1 cellular context compared by ENCODE assay signal in the genomic region with DNA sequence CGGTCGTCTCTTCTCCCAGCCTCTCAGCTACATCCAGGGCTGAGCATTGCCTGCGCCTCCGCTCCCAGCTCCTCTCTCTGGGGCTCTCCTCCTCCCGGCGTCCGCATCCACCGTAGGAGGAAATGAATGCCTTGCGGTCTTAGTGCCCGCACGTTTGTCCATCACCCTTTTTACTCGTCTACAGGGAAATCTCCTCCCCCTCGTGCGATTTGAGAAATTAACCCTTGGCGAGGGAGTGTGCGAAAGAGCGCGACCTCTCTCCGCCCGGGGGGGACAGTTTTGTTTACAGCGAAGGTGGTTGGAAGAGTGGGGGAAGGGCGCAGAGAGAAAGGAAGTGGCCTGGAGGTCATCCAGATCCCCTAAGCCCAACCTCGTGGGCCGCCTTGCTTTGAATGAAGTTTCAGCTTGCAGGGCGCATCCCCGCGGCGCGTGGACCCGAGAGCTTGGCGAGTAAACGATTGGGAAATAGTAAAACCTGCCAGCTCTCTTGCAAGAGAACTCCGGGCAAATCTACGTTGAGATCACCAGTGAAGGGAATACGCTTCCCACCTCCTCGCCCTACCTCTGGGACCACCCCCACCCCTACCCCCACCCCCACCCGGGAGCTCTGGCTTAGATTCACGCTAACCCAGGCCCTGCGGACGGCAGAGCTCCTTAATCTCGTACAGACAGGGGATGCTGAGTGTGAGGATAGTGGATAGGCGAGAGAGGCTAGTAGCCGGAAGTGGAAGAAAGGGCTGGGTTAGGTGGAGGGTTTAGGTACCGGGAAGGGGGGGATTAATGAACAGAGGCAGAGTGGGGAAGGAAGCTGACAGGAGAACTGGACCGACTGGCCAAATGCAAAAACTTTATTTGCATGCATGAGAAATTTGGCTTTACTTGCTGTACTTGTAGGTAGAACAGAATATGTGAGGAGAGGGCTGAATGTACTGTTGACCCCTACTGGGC.
A peak's percentile ranks its signal among the peaks of the same experiment; 100 is the strongest.
TF ChIP-seq lines count a peak whose summit lies in the region.

A gene with protein sequence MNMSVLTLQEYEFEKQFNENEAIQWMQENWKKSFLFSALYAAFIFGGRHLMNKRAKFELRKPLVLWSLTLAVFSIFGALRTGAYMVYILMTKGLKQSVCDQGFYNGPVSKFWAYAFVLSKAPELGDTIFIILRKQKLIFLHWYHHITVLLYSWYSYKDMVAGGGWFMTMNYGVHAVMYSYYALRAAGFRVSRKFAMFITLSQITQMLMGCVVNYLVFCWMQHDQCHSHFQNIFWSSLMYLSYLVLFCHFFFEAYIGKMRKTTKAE (minus strand): TSS at position 144 of the 948 bp plus-strand sequence. CDS start 280 bp downstream, outside the sequence.

TF ChIP-seq in HepG2, 621 proteins besides CTCF, POLR2A, EP300 and RAD21 (continued from another document and continues in another):
- TF ChIP-seq, protein P1, sequence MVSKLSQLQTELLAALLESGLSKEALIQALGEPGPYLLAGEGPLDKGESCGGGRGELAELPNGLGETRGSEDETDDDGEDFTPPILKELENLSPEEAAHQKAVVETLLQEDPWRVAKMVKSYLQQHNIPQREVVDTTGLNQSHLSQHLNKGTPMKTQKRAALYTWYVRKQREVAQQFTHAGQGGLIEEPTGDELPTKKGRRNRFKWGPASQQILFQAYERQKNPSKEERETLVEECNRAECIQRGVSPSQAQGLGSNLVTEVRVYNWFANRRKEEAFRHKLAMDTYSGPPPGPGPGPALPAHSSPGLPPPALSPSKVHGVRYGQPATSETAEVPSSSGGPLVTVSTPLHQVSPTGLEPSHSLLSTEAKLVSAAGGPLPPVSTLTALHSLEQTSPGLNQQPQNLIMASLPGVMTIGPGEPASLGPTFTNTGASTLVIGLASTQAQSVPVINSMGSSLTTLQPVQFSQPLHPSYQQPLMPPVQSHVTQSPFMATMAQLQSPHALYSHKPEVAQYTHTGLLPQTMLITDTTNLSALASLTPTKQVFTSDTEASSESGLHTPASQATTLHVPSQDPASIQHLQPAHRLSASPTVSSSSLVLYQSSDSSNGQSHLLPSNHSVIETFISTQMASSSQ (IDR thresholded peaks at IDR 0.05; ENCODE audit: low read depth), result no peak
- TF ChIP-seq, protein P1 (CRISPR knock-in tag; IDR thresholded peaks at IDR 0.05; ENCODE audit: borderline replicate concordance), result peak; percentile 29; the same call in 1 of the 2 replicates
- TF ChIP-seq, protein P2, sequence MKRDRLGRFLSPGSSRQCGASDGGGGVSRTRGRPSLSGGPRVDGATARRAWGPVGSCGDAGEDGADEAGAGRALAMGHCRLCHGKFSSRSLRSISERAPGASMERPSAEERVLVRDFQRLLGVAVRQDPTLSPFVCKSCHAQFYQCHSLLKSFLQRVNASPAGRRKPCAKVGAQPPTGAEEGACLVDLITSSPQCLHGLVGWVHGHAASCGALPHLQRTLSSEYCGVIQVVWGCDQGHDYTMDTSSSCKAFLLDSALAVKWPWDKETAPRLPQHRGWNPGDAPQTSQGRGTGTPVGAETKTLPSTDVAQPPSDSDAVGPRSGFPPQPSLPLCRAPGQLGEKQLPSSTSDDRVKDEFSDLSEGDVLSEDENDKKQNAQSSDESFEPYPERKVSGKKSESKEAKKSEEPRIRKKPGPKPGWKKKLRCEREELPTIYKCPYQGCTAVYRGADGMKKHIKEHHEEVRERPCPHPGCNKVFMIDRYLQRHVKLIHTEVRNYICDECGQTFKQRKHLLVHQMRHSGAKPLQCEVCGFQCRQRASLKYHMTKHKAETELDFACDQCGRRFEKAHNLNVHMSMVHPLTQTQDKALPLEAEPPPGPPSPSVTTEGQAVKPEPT (CRISPR knock-in tag; IDR thresholded peaks at IDR 0.05; ENCODE audit: low read depth), result no peak
- TF ChIP-seq NR2F2 (IDR thresholded peaks at IDR 0.05; ENCODE audit: borderline replicate concordance, low read depth) (peak; percentile 78; the same call in 1 of the 2 replicates), ARNT2 (CRISPR knock-in tag; IDR thresholded peaks at IDR 0.05; ENCODE audit: low read depth) (0 out of 2 replicates have a peak, but pooled peaks have one; percentile 26), ZNF124 (CRISPR knock-in tag; IDR thresholded peaks at IDR 0.05) (no peak), NONO (IDR thresholded peaks at IDR 0.05) (no peak), NONO (CRISPR knock-in tag; conservative IDR thresholded peaks at IDR 0.05) (peak; percentile 81), ZNF7 (CRISPR knock-in tag; IDR thresholded peaks at IDR 0.05) (no peak), ZNF264 (CRISPR knock-in tag; IDR thresholded peaks at IDR 0.05) (0 out of 2 replicates have a peak, but pooled peaks have one; percentile 33), ZNF333 (CRISPR knock-in tag; IDR thresholded peaks at IDR 0.05; ENCODE audit: borderline replicate concordance) (peak; percentile 45; the same call in 1 of the 2 replicates), HES4 (CRISPR knock-in tag; IDR thresholded peaks at IDR 0.05; ENCODE audit: borderline replicate concordance) (no peak), ZNF225 (CRISPR knock-in tag; IDR thresholded peaks at IDR 0.05) (no peak), FOXM1 (CRISPR knock-in tag; IDR thresholded peaks at IDR 0.05) (no peak), RBFOX2 (IDR thresholded peaks at IDR 0.05; ENCODE audit: low read depth, low read length) (no peak), HOXD1 (CRISPR knock-in tag; IDR thresholded peaks at IDR 0.05) (peak; percentile 63; the same call in 1 of the 2 replicates), ZNF567 (CRISPR knock-in tag; IDR thresholded peaks at IDR 0.05; ENCODE audit: borderline replicate concordance) (0 out of 2 replicates have a peak, but pooled peaks have one; percentile 54), RBM22 (optimal IDR thresholded peaks at IDR 0.05; ENCODE audit: low read length) (no peak), ZNF891 (CRISPR knock-in tag; IDR thresholded peaks at IDR 0.05) (no peak), NCOA5 (CRISPR knock-in tag; IDR thresholded peaks at IDR 0.05) (no peak), HOXA9 (CRISPR knock-in tag; IDR thresholded peaks at IDR 0.05; ENCODE audit: borderline replicate concordance) (0 out of 2 replicates have a peak, but pooled peaks have one; percentile 40), ZNF138 (CRISPR knock-in tag; IDR thresholded peaks at IDR 0.05; ENCODE audit: low read depth) (no peak), SOX5 (CRISPR knock-in tag; IDR thresholded peaks at IDR 0.05; ENCODE audit: borderline replicate concordance) (peak; percentile 68; the same call in 1 of the 2 replicates), GATA4 (IDR thresholded peaks at IDR 0.05; ENCODE audit: borderline replicate concordance, low read depth) (no peak; the same call in 1 of the 2 replicates), RXRB (CRISPR knock-in tag; IDR thresholded peaks at IDR 0.05; ENCODE audit: borderline replicate concordance) (peak; percentile 93), SP140L (CRISPR knock-in tag; IDR thresholded peaks at IDR 0.05; ENCODE audit: borderline replicate concordance) (peak; percentile 39; the same call in 1 of the 2 replicates), HMG20B (CRISPR knock-in tag; conservative IDR thresholded peaks at IDR 0.05) (no peak; the same call in 1 of the 2 replicates), SRY (CRISPR knock-in tag; IDR thresholded peaks at IDR 0.05) (no peak; the same call in 1 of the 2 replicates), CCAR2 (optimal IDR thresholded peaks at IDR 0.05; ENCODE audit: low read depth, low read length) (no peak), ESRRA (CRISPR knock-in tag; IDR thresholded peaks at IDR 0.05; ENCODE audit: low read depth) (0 out of 2 replicates have a peak, but pooled peaks have one; percentile 24), ZNF780A (CRISPR knock-in tag; IDR thresholded peaks at IDR 0.05) (no peak), KDM4B (CRISPR knock-in tag; IDR thresholded peaks at IDR 0.05) (no peak), ELF3 (CRISPR knock-in tag; IDR thresholded peaks at IDR 0.05) (peak; percentile 84), ZFP62 (CRISPR knock-in tag; IDR thresholded peaks at IDR 0.05) (no peak), ZNF543 (CRISPR knock-in tag; IDR thresholded peaks at IDR 0.05) (0 out of 2 replicates have a peak, but pooled peaks have one; percentile 56), ZNF670 (CRISPR knock-in tag; IDR thresholded peaks at IDR 0.05; ENCODE audit: borderline replicate concordance) (no peak), PHF20 (CRISPR knock-in tag; IDR thresholded peaks at IDR 0.05) (peak; percentile 60), NR1H2 (CRISPR knock-in tag; IDR thresholded peaks at IDR 0.05; ENCODE audit: borderline replicate concordance, low read depth) (no peak)
- TF ChIP-seq, protein P3, sequence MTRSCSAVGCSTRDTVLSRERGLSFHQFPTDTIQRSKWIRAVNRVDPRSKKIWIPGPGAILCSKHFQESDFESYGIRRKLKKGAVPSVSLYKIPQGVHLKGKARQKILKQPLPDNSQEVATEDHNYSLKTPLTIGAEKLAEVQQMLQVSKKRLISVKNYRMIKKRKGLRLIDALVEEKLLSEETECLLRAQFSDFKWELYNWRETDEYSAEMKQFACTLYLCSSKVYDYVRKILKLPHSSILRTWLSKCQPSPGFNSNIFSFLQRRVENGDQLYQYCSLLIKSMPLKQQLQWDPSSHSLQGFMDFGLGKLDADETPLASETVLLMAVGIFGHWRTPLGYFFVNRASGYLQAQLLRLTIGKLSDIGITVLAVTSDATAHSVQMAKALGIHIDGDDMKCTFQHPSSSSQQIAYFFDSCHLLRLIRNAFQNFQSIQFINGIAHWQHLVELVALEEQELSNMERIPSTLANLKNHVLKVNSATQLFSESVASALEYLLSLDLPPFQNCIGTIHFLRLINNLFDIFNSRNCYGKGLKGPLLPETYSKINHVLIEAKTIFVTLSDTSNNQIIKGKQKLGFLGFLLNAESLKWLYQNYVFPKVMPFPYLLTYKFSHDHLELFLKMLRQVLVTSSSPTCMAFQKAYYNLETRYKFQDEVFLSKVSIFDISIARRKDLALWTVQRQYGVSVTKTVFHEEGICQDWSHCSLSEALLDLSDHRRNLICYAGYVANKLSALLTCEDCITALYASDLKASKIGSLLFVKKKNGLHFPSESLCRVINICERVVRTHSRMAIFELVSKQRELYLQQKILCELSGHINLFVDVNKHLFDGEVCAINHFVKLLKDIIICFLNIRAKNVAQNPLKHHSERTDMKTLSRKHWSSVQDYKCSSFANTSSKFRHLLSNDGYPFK (CRISPR knock-in tag; IDR thresholded peaks at IDR 0.05; ENCODE audit: borderline replicate concordance), result no peak
- TF ChIP-seq, protein P4, sequence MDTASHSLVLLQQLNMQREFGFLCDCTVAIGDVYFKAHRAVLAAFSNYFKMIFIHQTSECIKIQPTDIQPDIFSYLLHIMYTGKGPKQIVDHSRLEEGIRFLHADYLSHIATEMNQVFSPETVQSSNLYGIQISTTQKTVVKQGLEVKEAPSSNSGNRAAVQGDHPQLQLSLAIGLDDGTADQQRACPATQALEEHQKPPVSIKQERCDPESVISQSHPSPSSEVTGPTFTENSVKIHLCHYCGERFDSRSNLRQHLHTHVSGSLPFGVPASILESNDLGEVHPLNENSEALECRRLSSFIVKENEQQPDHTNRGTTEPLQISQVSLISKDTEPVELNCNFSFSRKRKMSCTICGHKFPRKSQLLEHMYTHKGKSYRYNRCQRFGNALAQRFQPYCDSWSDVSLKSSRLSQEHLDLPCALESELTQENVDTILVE (CRISPR knock-in tag; IDR thresholded peaks at IDR 0.05), result no peak
- TF ChIP-seq, protein P5, sequence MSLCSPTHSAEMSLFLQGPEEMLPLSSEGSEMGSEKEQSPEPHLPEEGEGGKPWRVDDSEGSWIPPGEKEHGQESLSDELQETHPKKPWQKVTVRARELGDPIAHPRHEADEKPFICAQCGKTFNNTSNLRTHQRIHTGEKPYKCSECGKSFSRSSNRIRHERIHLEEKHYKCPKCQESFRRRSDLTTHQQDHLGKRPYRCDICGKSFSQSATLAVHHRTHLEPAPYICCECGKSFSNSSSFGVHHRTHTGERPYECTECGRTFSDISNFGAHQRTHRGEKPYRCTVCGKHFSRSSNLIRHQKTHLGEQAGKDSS (CRISPR knock-in tag; IDR thresholded peaks at IDR 0.05; ENCODE audit: borderline replicate concordance, low read depth), result peak; percentile 44; the same call in 1 of the 2 replicates
- TF ChIP-seq, protein P6, sequence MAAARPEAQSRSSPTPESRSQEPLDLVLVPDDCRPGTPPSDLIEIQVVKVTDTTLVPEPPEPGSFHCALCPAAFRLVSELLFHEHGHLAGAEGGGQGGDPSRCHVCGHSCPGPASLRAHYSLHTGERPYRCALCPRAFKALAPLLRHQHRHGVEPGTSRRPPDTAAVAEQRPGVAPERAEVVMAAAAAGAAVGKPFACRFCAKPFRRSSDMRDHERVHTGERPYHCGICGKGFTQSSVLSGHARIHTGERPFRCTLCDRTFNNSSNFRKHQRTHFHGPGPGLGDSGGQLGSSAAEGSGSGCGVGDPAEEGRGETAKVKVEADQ (CRISPR knock-in tag; IDR thresholded peaks at IDR 0.05; ENCODE audit: borderline replicate concordance), result no peak
- TF ChIP-seq, protein P7, sequence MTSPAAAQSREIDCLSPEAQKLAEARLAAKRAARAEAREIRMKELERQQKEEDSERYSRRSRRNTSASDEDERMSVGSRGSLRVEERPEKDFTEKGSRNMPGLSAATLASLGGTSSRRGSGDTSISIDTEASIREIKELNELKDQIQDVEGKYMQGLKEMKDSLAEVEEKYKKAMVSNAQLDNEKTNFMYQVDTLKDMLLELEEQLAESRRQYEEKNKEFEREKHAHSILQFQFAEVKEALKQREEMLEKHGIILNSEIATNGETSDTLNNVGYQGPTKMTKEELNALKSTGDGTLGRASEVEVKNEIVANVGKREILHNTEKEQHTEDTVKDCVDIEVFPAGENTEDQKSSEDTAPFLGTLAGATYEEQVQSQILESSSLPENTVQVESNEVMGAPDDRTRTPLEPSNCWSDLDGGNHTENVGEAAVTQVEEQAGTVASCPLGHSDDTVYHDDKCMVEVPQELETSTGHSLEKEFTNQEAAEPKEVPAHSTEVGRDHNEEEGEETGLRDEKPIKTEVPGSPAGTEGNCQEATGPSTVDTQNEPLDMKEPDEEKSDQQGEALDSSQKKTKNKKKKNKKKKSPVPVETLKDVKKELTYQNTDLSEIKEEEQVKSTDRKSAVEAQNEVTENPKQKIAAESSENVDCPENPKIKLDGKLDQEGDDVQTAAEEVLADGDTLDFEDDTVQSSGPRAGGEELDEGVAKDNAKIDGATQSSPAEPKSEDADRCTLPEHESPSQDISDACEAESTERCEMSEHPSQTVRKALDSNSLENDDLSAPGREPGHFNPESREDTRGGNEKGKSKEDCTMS (CRISPR knock-in tag; conservative IDR thresholded peaks at IDR 0.05), result no peak
- TF ChIP-seq, protein P8, sequence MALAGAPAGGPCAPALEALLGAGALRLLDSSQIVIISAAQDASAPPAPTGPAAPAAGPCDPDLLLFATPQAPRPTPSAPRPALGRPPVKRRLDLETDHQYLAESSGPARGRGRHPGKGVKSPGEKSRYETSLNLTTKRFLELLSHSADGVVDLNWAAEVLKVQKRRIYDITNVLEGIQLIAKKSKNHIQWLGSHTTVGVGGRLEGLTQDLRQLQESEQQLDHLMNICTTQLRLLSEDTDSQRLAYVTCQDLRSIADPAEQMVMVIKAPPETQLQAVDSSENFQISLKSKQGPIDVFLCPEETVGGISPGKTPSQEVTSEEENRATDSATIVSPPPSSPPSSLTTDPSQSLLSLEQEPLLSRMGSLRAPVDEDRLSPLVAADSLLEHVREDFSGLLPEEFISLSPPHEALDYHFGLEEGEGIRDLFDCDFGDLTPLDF (CRISPR knock-in tag; IDR thresholded peaks at IDR 0.05), result no peak
